27 cellular contexts compared by ENCODE assay signal in the genomic region with DNA sequence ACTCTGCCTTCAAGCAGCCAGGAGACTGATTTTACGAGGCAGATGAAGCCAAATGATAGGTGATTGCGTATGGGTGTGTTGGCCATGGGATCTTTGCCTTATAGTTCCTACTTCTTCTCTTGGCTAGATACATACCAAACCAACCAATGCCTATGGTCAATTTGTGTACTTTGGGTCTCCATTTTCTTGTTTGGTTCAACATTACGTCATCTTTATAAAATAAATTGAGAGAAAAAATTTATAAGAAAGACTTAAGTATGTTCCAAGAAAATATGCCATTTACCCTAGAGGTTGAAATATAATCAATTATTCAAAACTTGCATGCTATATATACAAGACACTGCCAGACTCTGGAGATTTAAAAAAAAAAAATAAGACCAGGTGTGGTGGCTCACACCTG.
"Had no signal": no experiment of that assay in that cellular context is flagged by ENCODE, and none has a peak within 500 bp of the region (broad histone marks: within the 10 kb centered on the region; RNA-seq: fewer than 3 reads in every experiment).

No MANE protein-coding gene starts in this region.

- H3K4me3 ChIP-seq: stomach, suprapubic skin, testis, thoracic aorta, thyroid gland, tibial artery, tibial nerve, transverse colon, upper lobe of left lung, upper lobe of right lung, uterus, vagina had no signal

- H3K27me3 ChIP-seq: stomach, suprapubic skin, testis, thyroid gland, tibial artery, tibial nerve, transverse colon, upper lobe of left lung, upper lobe of right lung, uterus, vagina had no signal

- ATAC-seq: stimulated activated effector memory CD8-positive, alpha-beta T cell treated with anti-CD3 and anti-CD28 coated beads, Interleukin-12 subunit alpha, Interleukin-12 subunit beta, amount 100 ng/mL, for 72 hours; stimulated activated memory B cell treated with anti-CD40 and anti-IgM and Interleukin-4, amounts not matched to agents 10 μg/mL and 1 μg/mL and 100 μg/mL, for 72 hours; stimulated activated naive B cell treated with anti-CD40 and anti-IgM and Interleukin-4, amounts not matched to agents 10 μg/mL and 1 μg/mL and 100 μg/mL, for 72 hours; stimulated activated naive CD8-positive, alpha-beta T cell treated with anti-CD3 and anti-CD28 coated beads, Interleukin-15, amount 100 ng/mL, for 72 hours; stimulated activated naive CD8-positive, alpha-beta T cell treated with anti-CD3 and anti-CD28 coated beads, Interleukin-15, Interleukin-2, amounts not matched to agents 100 U/mL and 50 U/mL, for 24 hours; upper lobe of right lung had no signal

- H3K27ac ChIP-seq: stomach, suprapubic skin, testis, thoracic aorta, thyroid gland, tibial artery, tibial nerve, transverse colon, upper lobe of left lung, upper lobe of right lung, uterus, vagina had no signal

- H3K4me1 ChIP-seq: stomach, testis, thyroid gland, tibial artery, tibial nerve, transverse colon, upper lobe of left lung, upper lobe of right lung, uterus had no signal

- DNase-seq: stimulated activated CD4-positive, alpha-beta T cell treated with anti-CD3 and anti-CD28 coated beads, Interleukin-2, amount 100 ng/mL, for 48 hours; stimulated activated CD4-positive, alpha-beta T cell treated with anti-CD3 and anti-CD28 coated beads, Interleukin-4, amount 100 ng/mL, for 1 hour; stimulated activated CD4-positive, alpha-beta T cell treated with anti-CD3 and anti-CD28 coated beads, Interleukin-4, amount 100 ng/mL, for 24 hours; stimulated activated CD4-positive, alpha-beta T cell treated with anti-CD3 and anti-CD28 coated beads, Interleukin-4, amount 100 ng/mL, for 4 hours; stimulated activated CD8-positive, alpha-beta memory T cell treated with anti-CD3 and anti-CD28 coated beads, Interleukin-4, amount 100 ng/mL, for 48 hours; stimulated activated naive B cell treated with anti-CD40 and anti-IgM and Interleukin-4, amounts not matched to agents 10 μg/mL and 1 μg/mL and 100 μg/mL, for 72 hours; stimulated activated naive CD4-positive, alpha-beta T cell; stimulated activated naive CD4-positive, alpha-beta T cell treated with Interleukin-2 at 50 U/mL for 16 hours; stimulated activated naive CD8-positive, alpha-beta T cell treated with anti-CD3 and anti-CD28 coated beads, Interleukin-15, amount 100 ng/mL, for 72 hours; stimulated activated naive CD8-positive, alpha-beta T cell treated with anti-CD3 and anti-CD28 coated beads, Interleukin-15, Interleukin-2, amounts not matched to agents 100 U/mL and 50 U/mL, for 24 hours; stomach; substantia nigra; testis; thyroid gland; tibial artery; transverse colon; trophoblast cell; upper lobe of left lung; upper lobe of right lung; uterus had no signal

- H3K9me3 ChIP-seq: stomach, suprapubic skin, testis, thoracic aorta, thyroid gland, tibial artery, tibial nerve, transverse colon, upper lobe of left lung, upper lobe of right lung, uterus, vagina had no signal

- H3K36me3 ChIP-seq: stomach, suprapubic skin, thoracic aorta, thyroid gland, tibial artery, tibial nerve, transverse colon, upper lobe of left lung, upper lobe of right lung, uterus, vagina had no signal

- FAIRE-seq: urothelium cell line had no signal
